Comparison of ENCODE assay signal across 8 cellular contexts in genomic region chr11:113876074-113876797, GRCh38. TPM values are rescaled to one million over a fixed set of nuclear protein-coding genes. Genes with fewer than 3 reads are reported as not detected.
DNase-seq lines count a peak whose midpoint lies in the region; ATAC-seq and TF ChIP-seq lines count a peak whose summit lies in the region.

No MANE protein-coding gene starts in this region.

- H2AFZ ChIP-seq in neural cell (ENCODE audit: low read depth, low read length): peak overlapping the region; percentile 67

- intact Hi-C loops in dorsolateral prefrontal cortex (cut with DNase I): loop anchor here (5.0 to 10.0 kb wide), 4 partner anchors 101 to 561 kb away; partner anchors contain the start of genes CLDN25 (in 2 of the 2), ZW10 (in 2 of the 2) and TTC12 (in 1 of the 2)

- no peaks in the 10 kb centered on the region for H3K27me3 ChIP-seq in CD4-positive, CD25-positive, alpha-beta regulatory T cell (ENCODE audit: control insufficient read depth, insufficient read depth, low read length)
- H3K27me3 ChIP-seq in dorsolateral prefrontal cortex (no peaks in the 10 kb centered on the region), neural cell (ENCODE audit: insufficient read depth, low read depth, low read length) (no peaks in the 10 kb centered on the region)

- TF ChIP-seq RAD21 in neural cell (conservative IDR thresholded peaks at IDR 0.05): no peak

- peaks cover 16% of the 10 kb centered on the region for H3K4me1 ChIP-seq in CD4-positive, CD25-positive, alpha-beta regulatory T cell (ENCODE audit: control insufficient read depth, insufficient read depth, low read length, poor library complexity, severe bottlenecking)

- no peak for TF ChIP-seq CTCF in LNCaP clone FGC (IDR thresholded peaks at IDR 0.05; ENCODE audit: control insufficient read depth, extremely low read depth, insufficient read depth)
- no peak for TF ChIP-seq CTCF in dorsolateral prefrontal cortex (IDR thresholded peaks at IDR 0.05 in 54 of 56, conservative IDR thresholded peaks at IDR 0.05 in 2 of 56; ENCODE audit: low read depth in 1 of 56, partially characterized antibody in 56 of 56)
- no peak for TF ChIP-seq CTCF in neural cell (IDR thresholded peaks at IDR 0.05; ENCODE audit: poor library complexity, severe bottlenecking)

- peaks cover 6 to 58% (median 40%) of the 10 kb centered on the region in 4 donors for H3K4me1 Mint-ChIP-seq in CD4-positive, CD25-positive, alpha-beta regulatory T cell

- no peak for ATAC-seq in CD4-positive, CD25-positive, alpha-beta regulatory T cell (ENCODE audit: low read depth in 2 of 2)
- ATAC-seq in HG03521 (IDR thresholded peaks at IDR 0.05; ENCODE audit: unreplicated experiment) (no peak), GM18873 (IDR thresholded peaks at IDR 0.05; ENCODE audit: low FRiP score, unreplicated experiment) (no peak)

- H3K9me2 ChIP-seq in neural cell (ENCODE audit: insufficient read depth, low read length): no peaks in the 10 kb centered on the region

- peak overlapping the region; percentile 84 to 99 (median 98) for H3K4me3 Mint-ChIP-seq in CD4-positive, CD25-positive, alpha-beta regulatory T cell

- peak overlapping the region; percentile 80 to 99 (median 97) for H3K27ac Mint-ChIP-seq in CD4-positive, CD25-positive, alpha-beta regulatory T cell

- H3K4me3 ChIP-seq in CD4-positive, CD25-positive, alpha-beta regulatory T cell (ENCODE audit: low read depth, low read length): peak overlapping the region; percentile 79
- H3K4me3 ChIP-seq in LNCaP clone FGC (ENCODE audit: low read depth, low read length) (peak overlapping the region; percentile 76), dorsolateral prefrontal cortex (peak overlapping the region; percentile 43 to 97 (median 82)), neural cell (ENCODE audit: low read length) (peak overlapping the region; percentile 73)

- H3K27me3 Mint-ChIP-seq in CD4-positive, CD25-positive, alpha-beta regulatory T cell: peaks cover 5% of the 10 kb centered on the region

- DNase-seq in CD4-positive, CD25-positive, alpha-beta regulatory T cell: no peak
- DNase-seq in LNCaP clone FGC (ENCODE audit: low read depth) (no peak), dorsolateral prefrontal cortex (no peak), NCI-H2227 (lab: John Stamatoyannopoulos, UW; ENCODE audit: unreplicated experiment) (no peak), amygdala (lab: John Stamatoyannopoulos, UW) (no peak)

- H4K20me1 ChIP-seq in neural cell (ENCODE audit: insufficient read depth): no peaks in the 10 kb centered on the region

- H3F3A ChIP-seq in neural cell (ENCODE audit: insufficient read depth, low read length, poor library complexity, severe bottlenecking): peaks cover 5% of the 10 kb centered on the region

- peaks cover 0 to 2% (median 1%) of the 10 kb centered on the region in 7 donors for H3K9me3 Mint-ChIP-seq in CD4-positive, CD25-positive, alpha-beta regulatory T cell

- H3K4me2 ChIP-seq in neural cell (ENCODE audit: low read length): peak overlapping the region; percentile 58

- H3K9me3 ChIP-seq in CD4-positive, CD25-positive, alpha-beta regulatory T cell (ENCODE audit: control insufficient read depth in 2 of 2, low read length in 2 of 2): no peaks in the 10 kb centered on the region
- no peaks in the 10 kb centered on the region for H3K9me3 ChIP-seq in neural cell (ENCODE audit: low read length)

- no peaks in the 10 kb centered on the region for H3K36me3 Mint-ChIP-seq in CD4-positive, CD25-positive, alpha-beta regulatory T cell

- H3K27ac ChIP-seq in CD4-positive, CD25-positive, alpha-beta regulatory T cell (ENCODE audit: insufficient read depth, low read length, poor library complexity, severe bottlenecking): peak overlapping the region; percentile 76
- peak overlapping the region; percentile 85 to 100 (median 96) for H3K27ac ChIP-seq in dorsolateral prefrontal cortex
- peak overlapping the region; percentile 75 for H3K27ac ChIP-seq in neural cell (ENCODE audit: low read length)

- TF ChIP-seq EP300 in neural cell (conservative IDR thresholded peaks at IDR 0.05; ENCODE audit: poor library complexity, severe bottlenecking): no peak

- peaks cover 9% of the 10 kb centered on the region for H3K79me2 ChIP-seq in neural cell (replicated peaks; ENCODE audit: insufficient read depth, low read length)

- no peaks in the 10 kb centered on the region for H3K36me3 ChIP-seq in CD4-positive, CD25-positive, alpha-beta regulatory T cell (ENCODE audit: control insufficient read depth, insufficient read depth, low read length)
- no peaks in the 10 kb centered on the region for H3K36me3 ChIP-seq in neural cell (ENCODE audit: insufficient read depth, low read length)

- H3K9ac ChIP-seq in neural cell (ENCODE audit: low read length): peak overlapping the region; percentile 70

TF ChIP-seq in neural cell, 6 proteins besides CTCF, POLR2A, EP300 and RAD21:
- TF ChIP-seq, protein P1, sequence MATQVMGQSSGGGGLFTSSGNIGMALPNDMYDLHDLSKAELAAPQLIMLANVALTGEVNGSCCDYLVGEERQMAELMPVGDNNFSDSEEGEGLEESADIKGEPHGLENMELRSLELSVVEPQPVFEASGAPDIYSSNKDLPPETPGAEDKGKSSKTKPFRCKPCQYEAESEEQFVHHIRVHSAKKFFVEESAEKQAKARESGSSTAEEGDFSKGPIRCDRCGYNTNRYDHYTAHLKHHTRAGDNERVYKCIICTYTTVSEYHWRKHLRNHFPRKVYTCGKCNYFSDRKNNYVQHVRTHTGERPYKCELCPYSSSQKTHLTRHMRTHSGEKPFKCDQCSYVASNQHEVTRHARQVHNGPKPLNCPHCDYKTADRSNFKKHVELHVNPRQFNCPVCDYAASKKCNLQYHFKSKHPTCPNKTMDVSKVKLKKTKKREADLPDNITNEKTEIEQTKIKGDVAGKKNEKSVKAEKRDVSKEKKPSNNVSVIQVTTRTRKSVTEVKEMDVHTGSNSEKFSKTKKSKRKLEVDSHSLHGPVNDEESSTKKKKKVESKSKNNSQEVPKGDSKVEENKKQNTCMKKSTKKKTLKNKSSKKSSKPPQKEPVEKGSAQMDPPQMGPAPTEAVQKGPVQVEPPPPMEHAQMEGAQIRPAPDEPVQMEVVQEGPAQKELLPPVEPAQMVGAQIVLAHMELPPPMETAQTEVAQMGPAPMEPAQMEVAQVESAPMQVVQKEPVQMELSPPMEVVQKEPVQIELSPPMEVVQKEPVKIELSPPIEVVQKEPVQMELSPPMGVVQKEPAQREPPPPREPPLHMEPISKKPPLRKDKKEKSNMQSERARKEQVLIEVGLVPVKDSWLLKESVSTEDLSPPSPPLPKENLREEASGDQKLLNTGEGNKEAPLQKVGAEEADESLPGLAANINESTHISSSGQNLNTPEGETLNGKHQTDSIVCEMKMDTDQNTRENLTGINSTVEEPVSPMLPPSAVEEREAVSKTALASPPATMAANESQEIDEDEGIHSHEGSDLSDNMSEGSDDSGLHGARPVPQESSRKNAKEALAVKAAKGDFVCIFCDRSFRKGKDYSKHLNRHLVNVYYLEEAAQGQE (IDR thresholded peaks at IDR 0.05; ENCODE audit: borderline replicate concordance): no peak
- TF ChIP-seq MXI1 (conservative IDR thresholded peaks at IDR 0.05; ENCODE audit: poor library complexity, severe bottlenecking): no peak
- no peak for TF ChIP-seq EZH2 (IDR thresholded peaks at IDR 0.05; ENCODE audit: borderline replicate concordance, insufficient read depth, low read length, poor library complexity, severe bottlenecking)
- no peak for TF ChIP-seq TAF1 (IDR thresholded peaks at IDR 0.05; ENCODE audit: low read depth)
- TF ChIP-seq POLR2AphosphoS5 (IDR thresholded peaks at IDR 0.05): no peak
- TF ChIP-seq SMC3 (conservative IDR thresholded peaks at IDR 0.05; ENCODE audit: poor library complexity): no peak
TF ChIP-seq in neural cell: peak in this region for 0.

RNA-seq across cellular contexts. Expression of gene USP28, which starts 0.9 kb away (rescaled TPM):
- total RNA-seq in CD4-positive, CD25-positive, alpha-beta regulatory T cell: 20.7 TPM
- polyA plus RNA-seq in CD4-positive, CD25-positive, alpha-beta regulatory T cell: 10 to 100 TPM; 22.8 to 29.9 (median 28.1) TPM
- 10 to 100 TPM; 20.2 to 57.1 (median 38.9) TPM for total RNA-seq in dorsolateral prefrontal cortex
- polyA plus RNA-seq in neural cell: 12.8 and 16.0 TPM in 2 replicates
- 9.0 and 11.4 TPM in 2 replicates for polyA minus RNA-seq in neural cell

RNA-seq across cellular contexts. Expression of gene HTR3B, which starts 28.4 kb away (rescaled TPM):
- not detected for total RNA-seq in CD4-positive, CD25-positive, alpha-beta regulatory T cell
- not detected for polyA plus RNA-seq in CD4-positive, CD25-positive, alpha-beta regulatory T cell
- 10 to 100 TPM in 44 of 120 experiments, 1 to 10 TPM in 76; 2.4 to 20.4 (median 8.2) TPM for total RNA-seq in dorsolateral prefrontal cortex
- polyA plus RNA-seq in neural cell: not detected in 2 replicates
- polyA minus RNA-seq in neural cell: not detected in 2 replicates
